Comparison of ENCODE assay signal across 12 cellular contexts in the genomic region with DNA sequence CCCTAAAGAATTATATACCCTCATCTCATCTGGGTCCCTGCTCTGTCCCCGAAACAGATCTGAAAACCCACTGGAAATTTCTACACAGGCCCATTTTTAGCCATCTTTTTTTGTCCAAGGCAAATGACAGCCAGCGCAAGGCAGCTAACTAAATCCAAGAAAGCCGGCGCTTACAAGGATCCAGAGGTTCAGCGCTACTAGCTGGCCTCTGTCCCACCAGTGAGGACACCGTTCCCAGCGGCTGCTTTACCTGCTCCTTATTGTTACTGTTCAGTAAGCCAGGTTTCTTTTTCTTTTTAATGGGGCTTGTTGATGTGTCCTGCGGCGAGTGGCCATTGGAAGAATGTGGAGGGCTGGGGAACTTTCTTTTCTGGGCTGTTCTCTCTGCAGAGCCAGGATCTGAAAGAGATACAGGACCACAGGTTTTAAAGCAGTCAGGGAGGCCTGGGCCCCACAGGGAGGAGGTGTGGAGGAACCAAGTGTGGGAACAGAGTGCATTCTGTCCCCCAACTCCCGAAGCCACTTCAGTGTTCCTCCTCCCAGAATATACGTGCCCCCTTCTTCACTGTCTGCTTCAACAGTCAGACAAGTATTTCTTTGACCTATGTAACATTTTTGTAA. TPM values are rescaled to one million over a fixed set of nuclear protein-coding genes. Genes with fewer than 3 reads are reported as not detected.
DNase-seq lines count a peak whose midpoint lies in the region; ATAC-seq and TF ChIP-seq lines count a peak whose summit lies in the region.
"Had no signal": no experiment of that assay in that cellular context is flagged by ENCODE, and none has a peak within 500 bp of the region (broad histone marks: within the 10 kb centered on the region; RNA-seq: fewer than 3 reads in every experiment).

No MANE protein-coding gene starts in this region.

- H3K79me2 ChIP-seq in GM23338 (replicated peaks; ENCODE audit: insufficient read depth), result peaks cover 100% of the 10 kb centered on the region

- no peak overlapping the region for H3K4me3 Mint-ChIP-seq in GM23338
- H3K4me3 Mint-ChIP-seq: activated CD8-positive, alpha-beta memory T cell treated with anti-CD3 and anti-CD28 coated beads, Interleukin-2, amount 10 ng/mL, durations not matched to agents 7 days and 5 days; activated naive CD8-positive, alpha-beta T cell had no signal

- WGBS in adrenal gland, 4 donors, result 70 to 78% (median 73%) methylated on average over 11 of the region's 11 CpGs
- WGBS in sigmoid colon, 2 donors, result 91 to 92% methylated on average over 11 of the region's 11 CpGs

- H3K4me1 ChIP-seq in GM23338 (ENCODE audit: insufficient read depth) (peaks cover 47% of the 10 kb centered on the region), adrenal gland (replicated peaks in 1 of 2) (peaks cover 16 to 53% of the 10 kb centered on the region in 2 donors), right atrium auricular region (peaks cover 0 to 40% of the 10 kb centered on the region in 2 donors), sigmoid colon (peaks cover 0 to 79% (median 37%) of the 10 kb centered on the region in 4 donors)

- peaks cover 30% of the 10 kb centered on the region for H3K36me3 ChIP-seq in GM23338 (ENCODE audit: insufficient read depth)
- peaks cover 0 to 33% of the 10 kb centered on the region in 2 donors for H3K36me3 ChIP-seq in adrenal gland (replicated peaks in 1 of 2)
- H3K36me3 ChIP-seq in right atrium auricular region, result peaks cover 36% of the 10 kb centered on the region
- peaks cover 0 to 32% (median 0%) of the 10 kb centered on the region in 4 donors for H3K36me3 ChIP-seq in sigmoid colon

- H4K20me1 ChIP-seq in GM23338 (replicated peaks; ENCODE audit: insufficient read depth), result no peaks in the 10 kb centered on the region

- H3K9me2 ChIP-seq in GM23338 (ENCODE audit: insufficient read depth), result 0 out of 2 replicates have a peak, but pooled peaks cover 8% of the 10 kb centered on the region

- no peak for TF ChIP-seq CTCF in GM23338 (conservative IDR thresholded peaks at IDR 0.05; ENCODE audit: low read depth in 2 of 2)
- no peak for TF ChIP-seq CTCF in adrenal gland (IDR thresholded peaks at IDR 0.05)
- TF ChIP-seq CTCF in right atrium auricular region (IDR thresholded peaks at IDR 0.05), result no peak
- TF ChIP-seq CTCF in sigmoid colon (IDR thresholded peaks at IDR 0.05), result no peak

- peaks cover 18% of the 10 kb centered on the region for H3F3A ChIP-seq in GM23338 (replicated peaks; ENCODE audit: low read depth)

- peaks cover 54% of the 10 kb centered on the region for H3K4me1 Mint-ChIP-seq in GM23338

- H3K27ac Mint-ChIP-seq in GM23338, result peak overlapping the region; percentile 92
- H3K27ac Mint-ChIP-seq: activated CD8-positive, alpha-beta memory T cell treated with anti-CD3 and anti-CD28 coated beads, Interleukin-2, amount 10 ng/mL, durations not matched to agents 7 days and 5 days; activated naive CD8-positive, alpha-beta T cell had no signal

- peak overlapping the region; percentile 86 for H3K27ac ChIP-seq in GM23338 (ENCODE audit: low read depth)
- peak overlapping the region in 4 of 5 donors; percentile 4 to 54 (median 34) for H3K27ac ChIP-seq in adrenal gland
- peak overlapping the region; percentile 38 to 59 for H3K27ac ChIP-seq in right atrium auricular region
- peak overlapping the region; percentile 66 to 97 (median 94) for H3K27ac ChIP-seq in sigmoid colon

- H3K4me3 ChIP-seq in GM23338 (no peak overlapping the region), adrenal gland (no peak overlapping the region), right atrium auricular region (no peak overlapping the region), sigmoid colon (peak overlapping the region in 1 of 4 donors; percentile 10)

- ATAC-seq in GM23338, result peak; percentile 57
- ATAC-seq in HG02623 (IDR thresholded peaks at IDR 0.05; ENCODE audit: unreplicated experiment), result no peak
- ATAC-seq in HG02798 (IDR thresholded peaks at IDR 0.05; ENCODE audit: poor library complexity, unreplicated experiment), result no peak
- ATAC-seq: activated CD8-positive, alpha-beta memory T cell treated with anti-CD3 and anti-CD28 coated beads, Interleukin-2, amount 10 ng/mL, durations not matched to agents 7 days and 5 days had no signal

- H3K27me3 Mint-ChIP-seq in GM23338 (ENCODE audit: insufficient read depth, low read depth, poor library complexity), result peaks cover 24% of the 10 kb centered on the region
- H3K27me3 Mint-ChIP-seq: activated CD8-positive, alpha-beta memory T cell treated with anti-CD3 and anti-CD28 coated beads, Interleukin-2, amount 10 ng/mL, durations not matched to agents 7 days and 5 days; activated naive CD8-positive, alpha-beta T cell had no signal

- TF ChIP-seq EP300 in sigmoid colon (IDR thresholded peaks at IDR 0.05), result no peak

- H3K36me3 Mint-ChIP-seq in GM23338 (ENCODE audit: low read depth), result peaks cover 86% of the 10 kb centered on the region

- no peaks in the 10 kb centered on the region; the same call in 2 of the 3 replicates for H3K9me3 Mint-ChIP-seq in GM23338

- no peak overlapping the region for H2AFZ ChIP-seq in GM23338

- TF ChIP-seq POLR2A in adrenal gland (IDR thresholded peaks at IDR 0.05) (no peak), sigmoid colon (IDR thresholded peaks at IDR 0.05) (no peak)

- DNase-seq in GM23338 (ENCODE audit: low spot score), result peak; percentile 40
- peak in 1 of 7 donors; percentile 35 for DNase-seq in adrenal gland
- DNase-seq in right atrium auricular region (ENCODE audit: low spot score), result no peak
- DNase-seq in sigmoid colon, result peak; percentile 84
- DNase-seq in activated CD4-positive, alpha-beta T cell treated with anti-CD3 and anti-CD28 coated beads, Interleukin-2, amount 50 U/mL, for 4 hours, result no peak
- DNase-seq in mucosa of gallbladder (ENCODE audit: low spot score), result no peak
- DNase-seq: activated CD8-positive, alpha-beta memory T cell treated with anti-CD3 and anti-CD28 coated beads, Interleukin-2, amount 10 ng/mL, durations not matched to agents 7 days and 5 days; effector CD4-positive, alpha-beta T cell; NCI-H2107 had no signal

- H3K27me3 ChIP-seq in GM23338 (ENCODE audit: insufficient read depth) (no peaks in the 10 kb centered on the region), adrenal gland (no peaks in the 10 kb centered on the region), right atrium auricular region (no peaks in the 10 kb centered on the region), sigmoid colon (no peaks in the 10 kb centered on the region)

- 0 out of 2 replicates have a peak overlapping the region, but pooled peaks have one; percentile 2 for H3K4me2 ChIP-seq in GM23338

- intact Hi-C loops in adrenal gland (cut with DNase I), result no loop called here
- intact Hi-C loops in sigmoid colon (cut with DNase I), result no loop called here

- no peaks in the 10 kb centered on the region for H3K9me3 ChIP-seq in adrenal gland (replicated peaks in 1 of 3)
- H3K9me3 ChIP-seq in right atrium auricular region, result no peaks in the 10 kb centered on the region
- H3K9me3 ChIP-seq in sigmoid colon, result no peaks in the 10 kb centered on the region

TF ChIP-seq in GM23338, 12 proteins besides CTCF, POLR2A, EP300 and RAD21 (continues in another document):
- TF ChIP-seq POLR2AphosphoS5 (IDR thresholded peaks at IDR 0.05; ENCODE audit: low read depth), result no peak
- no peak for TF ChIP-seq CREB1 (CRISPR knock-in tag; IDR thresholded peaks at IDR 0.05; ENCODE audit: low read depth)
- no peak for TF ChIP-seq EZH2phosphoT487 (IDR thresholded peaks at IDR 0.05; ENCODE audit: unreplicated experiment)
- TF ChIP-seq EZH2 (IDR thresholded peaks at IDR 0.05; ENCODE audit: low read depth, unreplicated experiment), result no peak
- no peak for TF ChIP-seq ZNF331 (CRISPR knock-in tag; IDR thresholded peaks at IDR 0.05; ENCODE audit: low read depth)
- TF ChIP-seq ETS1 (IDR thresholded peaks at IDR 0.05), result no peak
- no peak for TF ChIP-seq ZNF114 (CRISPR knock-in tag; IDR thresholded peaks at IDR 0.05)
- no peak for TF ChIP-seq JUNB (IDR thresholded peaks at IDR 0.05; ENCODE audit: unreplicated experiment)

RNA-seq across cellular contexts. Expression of gene ZMYND8, which starts 46.6 kb away (rescaled TPM):
- total RNA-seq in GM23338 (2014; rRNA removed; shearing (Covaris generic)), result 64.2 and 70.9 TPM in 2 replicates
- 122 and 128 TPM in 2 replicates for polyA plus RNA-seq in GM23338 (2016; fragmentation: Nextera tagmentation; extraction: Ambion mirVana)
- 100 to 1,000 TPM in 2 of 8 donors, 10 to 100 TPM in 6; 58.4 to 116 (median 70.5) TPM for total RNA-seq in adrenal gland
- polyA plus RNA-seq in adrenal gland, result 10 to 100 TPM; 37.0 to 83.9 (median 64.1) TPM
- 10 to 100 TPM; 22.0 to 35.3 TPM for total RNA-seq in right atrium auricular region
- 10 to 100 TPM; 24.8 to 46.0 (median 29.3) TPM for total RNA-seq in sigmoid colon
- polyA plus RNA-seq in sigmoid colon, result 10 to 100 TPM in 2 of 3 donors, 1 to 10 TPM in 1; 7.8 to 23.2 (median 11.3) TPM
- total RNA-seq in mucosa of gallbladder, result 55.2 TPM

Comparison
In these comparisons a context has a peak if more than half of its experiments do, and no peak if none do; other contexts are left out.
1. DNase-seq: peak in GM23338 (single experiment) and sigmoid colon (single experiment); none in right atrium auricular region (single experiment), activated CD4-positive, alpha-beta T cell treated with anti-CD3 and anti-CD28 coated beads, Interleukin-2, amount 50 U/mL, for 4 hours (0 of 2) and mucosa of gallbladder (single experiment).
2. H3K27ac ChIP-seq: peak in every context shown above with its lines; median percentile 94 in sigmoid colon; 86 in GM23338; 48 in right atrium auricular region; 34 in adrenal gland.